In genomic region chr5:95554647-95555548, GRCh38 we compare ENCODE assay signal across 8 cellular contexts. TPM values are rescaled to one million over a fixed set of nuclear protein-coding genes. Genes with fewer than 3 reads are reported as not detected.
DNase-seq lines count a peak whose midpoint lies in the region; ATAC-seq and TF ChIP-seq lines count a peak whose summit lies in the region.

ARSK (plus strand) TSS chr5:95555101; CDS start chr5:95555279, 178 bp downstream.
SKIC3 (minus strand) TSS chr5:95554977; CDS start chr5:95547150, 7,827 bp downstream.

- TF ChIP-seq CTCF in BE2C (IDR thresholded peaks at IDR 0.05; ENCODE audit: low read depth, low read length) (peak; percentile 40), colonic mucosa (IDR thresholded peaks at IDR 0.05) (peak; percentile 13)

- DNase-seq in BE2C (peak; percentile 92), GM19238 (ENCODE audit: insufficient read length, low spot score) (peak; percentile 54), NCI-H510A treated with DMSO at 0.1 percent for 48 hours (lab: John Stamatoyannopoulos, UW) (peak; percentile 89), colonic mucosa (peak; percentile 96)
- DNase-seq in activated CD4-positive, alpha-beta T cell treated with anti-CD3 and anti-CD28 coated beads for 4 hours: peak; percentile 88 to 92
- peak; percentile 78 to 87 for DNase-seq in stimulated activated CD4-positive, alpha-beta T cell treated with anti-CD3 and anti-CD28 coated beads, Interleukin-1b, Interleukin-23, amount 100 ng/mL, for 4 hours (ENCODE audit: low read depth in 2 of 2)

- peak within 1 kb of the TSS; percentile 84 to 89 for H3K9ac ChIP-seq in colonic mucosa (ENCODE audit: low read depth in 2 of 2, low read length in 2 of 2)

- H3K4me1 ChIP-seq in BE2C: no peaks in the 10 kb centered on the region
- H3K4me1 ChIP-seq in colonic mucosa: peaks cover 4% of the 10 kb centered on the region

- H3K36me3 ChIP-seq in BE2C: peaks cover 5% of the 10 kb centered on the region
- H3K36me3 ChIP-seq in colonic mucosa: no peaks in the 10 kb centered on the region

- H3K9me3 ChIP-seq in BE2C (no peaks in the 10 kb centered on the region), colonic mucosa (no peaks in the 10 kb centered on the region)

- peak within 1 kb of the TSS; percentile 93 for H3K27ac ChIP-seq in colonic mucosa
- peak within 1 kb of the TSS; percentile 86 for H3K27ac ChIP-seq in layer of hippocampus (ENCODE audit: low read depth, low read length)

- intact Hi-C loops in colonic mucosa (cut with DNase I): no loop called here

- H3K27me3 ChIP-seq in BE2C: no peaks in the 10 kb centered on the region
- no peaks in the 10 kb centered on the region for H3K27me3 ChIP-seq in colonic mucosa
- H3K27me3 ChIP-seq in layer of hippocampus (ENCODE audit: control insufficient read depth, insufficient read depth, low read length): no peaks in the 10 kb centered on the region

- peak; percentile 87 for ATAC-seq in HG03442 (IDR thresholded peaks at IDR 0.05; ENCODE audit: unreplicated experiment)

- peak within 1 kb of the TSS; percentile 75 for H3K4me3 ChIP-seq in BE2C (ENCODE audit: low read depth, low read length)
- peak within 1 kb of the TSS; percentile 85 for H3K4me3 ChIP-seq in colonic mucosa

RNA-seq across cellular contexts. Expression of gene ARSK, which starts in this region (rescaled TPM):
- 4.9 TPM for polyA plus RNA-seq in BE2C (2012; ENCODE audit: insufficient read depth, insufficient read length, low read depth)
- total RNA-seq in colonic mucosa: 1 to 10 TPM; 3.7 to 4.3 TPM

RNA-seq across cellular contexts. Expression of gene SKIC3, which starts in this region (rescaled TPM):
- 25.4 TPM for polyA plus RNA-seq in BE2C (2012; ENCODE audit: insufficient read depth, insufficient read length, low read depth)
- 10 to 100 TPM; 51.3 to 65.8 TPM for total RNA-seq in colonic mucosa

Comparison
In these comparisons a context has a peak if more than half of its experiments do, and no peak if none do; other contexts are left out.
1. Peak in every context shown above with its lines: DNase-seq, ATAC-seq, H3K4me3 ChIP-seq and H3K27ac ChIP-seq.